ENCODE assay signal across 8 cellular contexts in the genomic region with DNA sequence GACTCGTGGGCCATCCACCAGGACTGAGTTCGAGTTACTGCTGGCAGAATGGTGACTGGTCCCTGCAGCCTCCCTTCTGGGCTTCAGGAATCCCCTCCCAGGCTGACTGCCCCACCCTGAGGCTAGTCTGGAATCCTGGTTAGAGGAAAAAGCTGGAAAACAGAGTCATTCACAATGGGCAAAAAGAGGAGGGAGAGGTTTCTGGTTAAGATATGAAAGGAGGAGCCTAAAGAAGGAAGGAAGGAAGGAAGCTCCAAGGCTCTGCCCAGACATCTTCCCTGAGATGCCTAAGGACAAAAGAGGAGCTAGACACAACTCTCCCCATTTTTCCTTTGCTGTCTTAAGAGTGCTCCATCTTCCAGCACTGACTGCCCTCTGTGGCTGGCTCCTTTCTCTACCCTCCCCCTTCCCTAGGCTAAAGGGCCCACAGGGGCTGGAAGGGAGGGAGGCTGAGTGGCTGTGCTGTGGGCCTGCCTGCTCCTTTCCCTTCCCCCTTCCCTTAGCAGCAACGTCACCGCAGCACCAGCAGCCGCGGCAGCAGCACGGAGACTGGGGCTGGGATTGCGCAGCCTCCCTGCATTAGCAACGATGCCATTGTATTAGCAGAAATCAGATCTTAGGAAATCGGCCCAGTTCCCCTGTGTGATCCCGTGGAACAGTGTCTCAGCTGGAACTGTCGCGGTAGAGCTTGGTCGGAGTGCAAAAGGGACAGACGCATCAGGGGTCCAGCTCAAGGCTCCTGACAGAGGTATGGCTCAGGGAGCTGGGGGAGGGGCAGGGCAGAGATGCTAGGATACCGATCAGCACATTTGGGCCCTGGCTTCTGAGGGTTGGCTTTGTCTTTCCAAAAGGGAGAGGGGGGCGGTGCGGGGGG. TPM values are rescaled to one million over a fixed set of nuclear protein-coding genes. Genes with fewer than 3 reads are reported as not detected.
DNase-seq lines count a peak whose midpoint lies in the region; ATAC-seq, FAIRE-seq and TF ChIP-seq lines count a peak whose summit lies in the region.

No MANE protein-coding gene starts in this region.

- peaks cover 0 to 7% of the 10 kb centered on the region in 2 donors for H3K4me1 Mint-ChIP-seq in stimulated activated naive B cell treated with anti-CD40 and anti-IgM and Interleukin-4, amounts not matched to agents 10 μg/mL and 1 μg/mL and 100 μg/mL, for 72 hours

- peak in 1 of 2 donors; percentile 27 for TF ChIP-seq POLR2A in gastrocnemius medialis (IDR thresholded peaks at IDR 0.05)

- in situ Hi-C loops in gastrocnemius medialis (cut with MboI; ENCODE audit: low sequenced_read_pairs in 4 of 4): no loop called here

- peak; percentile 73 for FAIRE-seq in bronchial epithelial cell (lab: Jason Lieb, UNC)
- FAIRE-seq in urothelium cell line (lab: Jason Lieb, UNC): no peak

- no peaks in the 10 kb centered on the region for H3K9me3 ChIP-seq in gastrocnemius medialis

- no peaks in the 10 kb centered on the region for H3K36me3 Mint-ChIP-seq in stimulated activated naive B cell treated with anti-CD40 and anti-IgM and Interleukin-4, amounts not matched to agents 10 μg/mL and 1 μg/mL and 100 μg/mL, for 72 hours

- intact Hi-C loops in gastrocnemius medialis (cut with DNase I; ENCODE audit: low total_unique reads): no loop called here

- DNase-seq in H7 (peak; percentile 77), bronchial epithelial cell (ENCODE audit: low read depth) (peak; percentile 23), iPS-NIHi11 (ENCODE audit: low spot score) (peak; percentile 78), gastrocnemius medialis (peak in 1 of 2 donors; percentile 57), SW 1271 (lab: John Stamatoyannopoulos, UW) (no peak), urothelium cell line (ENCODE audit: low spot score) (no peak), mesenteric fat pad (ENCODE audit: low spot score) (no peak)
- no peak for DNase-seq in stimulated activated naive B cell treated with anti-CD40 and anti-IgM and Interleukin-4, amounts not matched to agents 10 μg/mL and 1 μg/mL and 100 μg/mL, for 72 hours

- no peak overlapping the region for H3K4me3 Mint-ChIP-seq in stimulated activated naive B cell treated with anti-CD40 and anti-IgM and Interleukin-4, amounts not matched to agents 10 μg/mL and 1 μg/mL and 100 μg/mL, for 72 hours

- H3K27me3 ChIP-seq in H7 (ENCODE audit: control insufficient read depth, insufficient read depth, low read length) (no peaks in the 10 kb centered on the region), bronchial epithelial cell (ENCODE audit: control insufficient read depth, insufficient read depth, low read length) (no peaks in the 10 kb centered on the region), gastrocnemius medialis (no peaks in the 10 kb centered on the region)

- peak overlapping the region; percentile 79 to 85 (median 81) for H3K27ac ChIP-seq in gastrocnemius medialis

- ATAC-seq in gastrocnemius medialis: peak; percentile 47 to 65
- ATAC-seq in stimulated activated naive B cell treated with anti-CD40 and anti-IgM and Interleukin-4, amounts not matched to agents 10 μg/mL and 1 μg/mL and 100 μg/mL, for 72 hours (replicated peaks): no peak

- H3K27ac Mint-ChIP-seq in stimulated activated naive B cell treated with anti-CD40 and anti-IgM and Interleukin-4, amounts not matched to agents 10 μg/mL and 1 μg/mL and 100 μg/mL, for 72 hours: no peak overlapping the region

- H3K4me3 ChIP-seq in H7 (ENCODE audit: insufficient read depth, low read depth, low read length): peak overlapping the region; percentile 38
- H3K4me3 ChIP-seq in bronchial epithelial cell (ENCODE audit: low read depth, low read length): no peak overlapping the region
- peak overlapping the region; percentile 14 to 46 (median 39) for H3K4me3 ChIP-seq in gastrocnemius medialis

- no peak for TF ChIP-seq CTCF in bronchial epithelial cell (IDR thresholded peaks at IDR 0.05; ENCODE audit: insufficient read depth, low read length, severe bottlenecking)
- no peak for TF ChIP-seq CTCF in gastrocnemius medialis (IDR thresholded peaks at IDR 0.05 in 4 of 5, conservative IDR thresholded peaks at IDR 0.05 in 1 of 5)

- H3K4me1 ChIP-seq in gastrocnemius medialis: peaks cover 73 to 83% of the 10 kb centered on the region in 2 donors

- peaks cover 0 to 11% of the 10 kb centered on the region in 2 donors for H3K27me3 Mint-ChIP-seq in stimulated activated naive B cell treated with anti-CD40 and anti-IgM and Interleukin-4, amounts not matched to agents 10 μg/mL and 1 μg/mL and 100 μg/mL, for 72 hours

- H3K9me3 Mint-ChIP-seq in stimulated activated naive B cell treated with anti-CD40 and anti-IgM and Interleukin-4, amounts not matched to agents 10 μg/mL and 1 μg/mL and 100 μg/mL, for 72 hours: no peaks in the 10 kb centered on the region

- H3K36me3 ChIP-seq in H7 (replicated peaks; ENCODE audit: control insufficient read depth, insufficient read depth, low read length): no peaks in the 10 kb centered on the region
- H3K36me3 ChIP-seq in bronchial epithelial cell (ENCODE audit: control insufficient read depth, insufficient read depth, low read length): no peaks in the 10 kb centered on the region
- H3K36me3 ChIP-seq in gastrocnemius medialis: no peaks in the 10 kb centered on the region

RNA-seq across cellular contexts. Expression of a gene that starts 48.7 kb away (rescaled TPM):
- 12.3 and 13.7 TPM in 2 replicates for total RNA-seq in H7 (2014; rRNA removed; shearing (Covaris generic))
- total RNA-seq in bronchial epithelial cell: 4.5 and 4.9 TPM in 2 replicates
- 100 to 1,000 TPM in 1 of 4 donors, 10 to 100 TPM in 3; 20.8 to 166 (median 45.7) TPM for total RNA-seq in gastrocnemius medialis
- 40.2 TPM for total RNA-seq in mesenteric fat pad

Comparison
In these comparisons a context has a peak if more than half of its experiments do, and no peak if none do; other contexts are left out.
1. DNase-seq: peak in H7 (single experiment), bronchial epithelial cell (single experiment) and iPS-NIHi11 (single experiment); none in SW 1271 (0 of 2), urothelium cell line (single experiment), stimulated activated naive B cell treated with anti-CD40 and anti-IgM and Interleukin-4, amounts not matched to agents 10 μg/mL and 1 μg/mL and 100 μg/mL, for 72 hours (single experiment) and mesenteric fat pad (single experiment).
2. ATAC-seq: peak in gastrocnemius medialis (2 of 2); none in stimulated activated naive B cell treated with anti-CD40 and anti-IgM and Interleukin-4, amounts not matched to agents 10 μg/mL and 1 μg/mL and 100 μg/mL, for 72 hours (0 of 2).